ENCODE assay signal across 16 cellular contexts in genomic region chr3:23406576-23406975, GRCh38.
"Had no signal": no experiment of that assay in that cellular context is flagged by ENCODE, and none has a peak within 500 bp of the region (broad histone marks: within the 10 kb centered on the region; RNA-seq: fewer than 3 reads in every experiment).

No MANE protein-coding gene starts in this region.

- H3K4me3 ChIP-seq: gastrocnemius medialis, neural progenitor cell, pancreas, thoracic aorta had no signal

- H3K27ac Mint-ChIP-seq: brain; endodermal cell; mesothelial cell of epicardium; neural progenitor cell; stimulated activated naive CD8-positive, alpha-beta T cell treated with anti-CD3 and anti-CD28 coated beads, Interleukin-15, amount 100 ng/mL, for 72 hours; T-helper 2 cell treated with Interferon-gamma antibody and Interleukin-4, amounts not matched to agents 5 μg/mL and 100 μg/mL, for 36 hours had no signal

- H3K4me3 Mint-ChIP-seq: activated naive CD4-positive, alpha-beta T cell treated with anti-CD3 and anti-CD28 coated beads, Interleukin-2, amount 50 U/mL, for 24 hours; brain; endodermal cell; mesothelial cell of epicardium; neural progenitor cell; stimulated activated naive CD8-positive, alpha-beta T cell treated with anti-CD3 and anti-CD28 coated beads, Interleukin-15, amount 100 ng/mL, for 72 hours; T-helper 2 cell treated with Interferon-gamma antibody and Interleukin-4, amounts not matched to agents 5 μg/mL and 100 μg/mL, for 36 hours had no signal

- H3K4me1 Mint-ChIP-seq: endodermal cell had no signal

- DNase-seq: amniotic stem cell; cerebellar nuclear complex; endodermal cell; gastrocnemius medialis; kidney; pancreas; retina; stimulated activated CD4-positive, alpha-beta T cell treated with anti-CD3 and anti-CD28 coated beads, Interleukin-15, amount 100 ng/mL, for 24 hours; stimulated activated CD4-positive, alpha-beta T cell treated with anti-CD3 and anti-CD28 coated beads, Interleukin-4, amount 100 ng/mL, for 24 hours; stimulated activated naive CD8-positive, alpha-beta T cell treated with anti-CD3 and anti-CD28 coated beads, Interleukin-15, amount 100 ng/mL, for 72 hours had no signal

- H3K36me3 Mint-ChIP-seq: activated naive CD4-positive, alpha-beta T cell treated with anti-CD3 and anti-CD28 coated beads, Interleukin-2, amount 50 U/mL, for 24 hours; brain; mesothelial cell of epicardium; neural progenitor cell had no signal

- H3K27me3 Mint-ChIP-seq: brain had no signal

- H3K9me3 Mint-ChIP-seq: activated naive CD4-positive, alpha-beta T cell treated with anti-CD3 and anti-CD28 coated beads, Interleukin-2, amount 50 U/mL, for 24 hours; brain; endodermal cell; mesothelial cell of epicardium; neural progenitor cell; stimulated activated naive CD8-positive, alpha-beta T cell treated with anti-CD3 and anti-CD28 coated beads, Interleukin-15, amount 100 ng/mL, for 72 hours; T-helper 2 cell treated with Interferon-gamma antibody and Interleukin-4, amounts not matched to agents 5 μg/mL and 100 μg/mL, for 36 hours had no signal
